Comparison of ENCODE assay signal across 8 cellular contexts in genomic region chr7:47254081-47255006, GRCh38.
A peak's percentile ranks its signal among the peaks of the same experiment; 100 is the strongest.
DNase-seq lines count a peak whose midpoint lies in the region; ATAC-seq and TF ChIP-seq lines count a peak whose summit lies in the region.

No MANE protein-coding gene starts in this region.

- H3K27ac ChIP-seq in Peyer's patch (peak overlapping the region; percentile 75 to 83 (median 78)), left ventricle myocardium inferior (replicated peaks) (peak overlapping the region; percentile 96)

- H3K36me3 Mint-ChIP-seq in Calu3 (ENCODE audit: insufficient read depth, unreplicated experiment), result peaks cover 18% of the 10 kb centered on the region

- no TSS peak for BruUV-seq in Calu3 (replicated peaks; lab: Mats Ljungman, UMichigan)

- TF ChIP-seq CTCF in Calu3 (IDR thresholded peaks at IDR 0.05; ENCODE audit: unreplicated experiment), result peak; percentile 99
- peak; percentile 84 to 97 (median 92) for TF ChIP-seq CTCF in Peyer's patch (IDR thresholded peaks at IDR 0.05)
- peak; percentile 99 for TF ChIP-seq CTCF in left ventricle myocardium inferior (IDR thresholded peaks at IDR 0.05; ENCODE audit: borderline replicate concordance)

- H3K27me3 Mint-ChIP-seq in Calu3 (ENCODE audit: unreplicated experiment), result peaks cover 32% of the 10 kb centered on the region

- DNase-seq in Calu3, result peak; percentile 90
- DNase-seq in Peyer's patch, result peak; percentile 68 to 89 (median 88)
- DNase-seq in amniotic epithelial cell (ENCODE audit: low read depth), result peak; percentile 63
- DNase-seq in left ventricle myocardium inferior, result peak; percentile 88
- peak; percentile 50 to 95 (median 68) for DNase-seq in posterior cingulate gyrus
- DNase-seq in NK-92 (lab: John Stamatoyannopoulos, UW; ENCODE audit: unreplicated experiment), result no peak

- peak overlapping the region; percentile 69 for H3K4me3 Mint-ChIP-seq in Calu3 (ENCODE audit: low read depth, unreplicated experiment)

- peak in 1 of 2 donors; percentile 19 for TF ChIP-seq POLR2A in Peyer's patch (IDR thresholded peaks at IDR 0.05)

- H3K4me1 ChIP-seq in Peyer's patch, result peaks cover 0 to 7% (median 5%) of the 10 kb centered on the region in 4 donors
- H3K4me1 ChIP-seq in left ventricle myocardium inferior, result peaks cover 18% of the 10 kb centered on the region

- H3K36me3 ChIP-seq in Peyer's patch (no peaks in the 10 kb centered on the region), left ventricle myocardium inferior (no peaks in the 10 kb centered on the region)

- peak overlapping the region; percentile 32 for H3K27ac Mint-ChIP-seq in Calu3 (ENCODE audit: unreplicated experiment)

- H3K4me1 Mint-ChIP-seq in Calu3 (ENCODE audit: low read depth, unreplicated experiment), result peaks cover 9% of the 10 kb centered on the region

- peak overlapping the region; percentile 48 to 60 (median 55) for H3K4me3 ChIP-seq in Peyer's patch
- peak overlapping the region; percentile 76 for H3K4me3 ChIP-seq in left ventricle myocardium inferior

- CTCF ChIA-PET in Calu3 (lab: Charles Lee), result interaction anchor here (0.6 to 0.8 kb wide), 3 partner anchors 66 to 1313 kb away, joined by 3 to 5 read pairs (median 3); no protein-coding TSS in a partner anchor

- ATAC-seq in GM19455 (IDR thresholded peaks at IDR 0.05; ENCODE audit: unreplicated experiment) (peak; percentile 67), HG03558 (IDR thresholded peaks at IDR 0.05; ENCODE audit: extremely low read depth, unreplicated experiment) (peak; percentile 43)

- H3K27me3 ChIP-seq in Peyer's patch, result no peaks in the 10 kb centered on the region
- no peaks in the 10 kb centered on the region for H3K27me3 ChIP-seq in left ventricle myocardium inferior (ENCODE audit: low read depth)

- no peaks in the 10 kb centered on the region for H3K9me3 Mint-ChIP-seq in Calu3 (ENCODE audit: low read depth, unreplicated experiment)

- intact Hi-C loops in Calu3 (cut with micrococcal nuclease; ENCODE audit: unreplicated experiment), result loop anchor here (5.0 to 10.0 kb wide), 3 partner anchors 57 to 1340 kb away; no protein-coding TSS in a partner anchor
- intact Hi-C loops in left ventricle myocardium inferior (cut with micrococcal nuclease), result loop anchor here (10.0 kb wide), 1 partner anchor 1340 kb away; no protein-coding TSS in a partner anchor
- intact Hi-C loops in posterior cingulate gyrus (cut with DNase I), result loop anchor here (2.0 kb wide), 1 partner anchor 1332 kb away; no protein-coding TSS in a partner anchor

- no peaks in the 10 kb centered on the region for H3K9me3 ChIP-seq in Peyer's patch
- peaks cover 9% of the 10 kb centered on the region for H3K9me3 ChIP-seq in left ventricle myocardium inferior (replicated peaks)
